ENCODE assay signal across 12 cellular contexts in the genomic region with DNA sequence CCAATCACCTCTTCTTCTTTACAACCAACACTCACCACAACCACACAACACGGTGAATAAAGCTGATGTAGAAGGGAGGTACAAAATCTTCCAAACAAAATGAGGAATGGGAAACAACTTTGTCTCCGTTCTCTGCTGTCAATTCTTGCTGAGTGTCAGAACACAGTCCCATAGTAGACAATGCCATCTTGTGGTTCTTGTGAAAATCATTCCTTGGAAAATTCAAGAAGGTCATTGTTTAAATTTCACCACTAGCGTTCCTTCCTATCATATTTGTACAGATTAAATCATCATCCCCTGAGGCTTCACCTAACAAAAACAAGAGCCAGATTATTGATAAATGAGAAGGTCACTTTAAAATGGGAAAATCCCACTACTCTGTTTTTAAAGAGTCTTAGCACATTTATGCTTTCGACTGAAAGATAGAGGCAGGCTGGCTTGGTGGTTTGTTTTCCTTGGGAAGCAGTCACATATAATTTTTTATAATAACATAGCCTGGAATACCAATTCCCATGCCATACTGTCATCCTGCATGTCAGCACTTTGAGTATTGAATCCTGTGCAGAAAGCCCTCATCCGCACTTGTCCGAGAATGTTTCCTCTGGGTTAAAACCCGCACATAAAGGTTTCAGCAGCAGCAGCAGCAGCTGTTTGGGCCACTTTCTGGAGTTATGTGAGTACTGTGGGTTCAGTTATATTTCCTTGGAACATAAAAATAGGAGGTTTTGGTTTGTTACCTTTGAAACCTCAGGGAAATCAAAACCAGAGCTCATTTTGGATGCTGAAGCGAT.
DNase-seq lines count a peak whose midpoint lies in the region; ATAC-seq and TF ChIP-seq lines count a peak whose summit lies in the region.
"Had no signal": no experiment of that assay in that cellular context is flagged by ENCODE, and none has a peak within 500 bp of the region (broad histone marks: within the 10 kb centered on the region; RNA-seq: fewer than 3 reads in every experiment).

No MANE protein-coding gene starts in this region.

- intact Hi-C loops in Panc1 (cut with micrococcal nuclease; ENCODE audit: unreplicated experiment), result no loop called here

- in situ Hi-C loops in Panc1 (cut with HindIII; ENCODE audit: low pct_unique_long_range_greater_than_20kb, low sequenced_read_pairs), result no loop called here

- H3K9me3 ChIP-seq in HEK293 (ENCODE audit: control insufficient read depth, insufficient read depth, low read depth, low read length) (no peaks in the 10 kb centered on the region), Panc1 (ENCODE audit: control insufficient read depth, insufficient read depth, low read depth, low read length) (no peaks in the 10 kb centered on the region)
- H3K9me3 ChIP-seq: SJCRH30 had no signal

- H3K27me3 ChIP-seq in Panc1 (ENCODE audit: control insufficient read depth, insufficient read depth, low read length), result no peaks in the 10 kb centered on the region
- H3K27me3 ChIP-seq: SJCRH30 had no signal

- CTCF ChIA-PET in HEK293 (lab: Yijun Ruan, JAX), result interaction anchor here (0.6 to 2.0 kb wide), 18 partner anchors 8 to 1307 kb away, joined by 3 to 7 read pairs (median 3); no protein-coding TSS in a partner anchor
- CTCF ChIA-PET in Panc1 (lab: Charles Lee), result no interaction called here

- ATAC-seq in Panc1 (no peak), HG03469 (IDR thresholded peaks at IDR 0.05; ENCODE audit: unreplicated experiment) (no peak), GM19452 (IDR thresholded peaks at IDR 0.05; ENCODE audit: unreplicated experiment) (no peak), left lobe of liver (no peak)
- ATAC-seq: activated T-cell treated with anti-CD3 and anti-CD28 coated beads, Interleukin-2, amount 50 U/mL, for 72 hours; effector memory CD8-positive, alpha-beta T cell had no signal

- BruUV-seq in Panc1 (replicated peaks; lab: Mats Ljungman, UMichigan), result no TSS peak

- TF ChIP-seq CTCF in AG10803 (conservative IDR thresholded peaks at IDR 0.05; ENCODE audit: low read length), result peak; percentile 42
- TF ChIP-seq CTCF in HEK293 (tag by site-specific recombination; IDR thresholded peaks at IDR 0.05), result no peak
- peak; percentile 15; the same call in 1 of the 2 replicates for TF ChIP-seq CTCF in Panc1 (IDR thresholded peaks at IDR 0.05)

- no peaks in the 10 kb centered on the region for H3K36me3 ChIP-seq in HEK293 (ENCODE audit: control insufficient read depth in 2 of 2, insufficient read depth in 1 of 2, low read length in 2 of 2)
- H3K36me3 ChIP-seq in Panc1 (ENCODE audit: control insufficient read depth, insufficient read depth, low read length), result no peaks in the 10 kb centered on the region
- H3K36me3 ChIP-seq: SJCRH30 had no signal

- no peak overlapping the region for H3K4me3 ChIP-seq in AG10803 (ENCODE audit: low read length)
- no peak overlapping the region for H3K4me3 ChIP-seq in HEK293 (ENCODE audit: low read depth, low read length)
- H3K4me3 ChIP-seq in Panc1 (ENCODE audit: low read depth in 2 of 2, low read length in 2 of 2), result no peak overlapping the region
- H3K4me3 ChIP-seq: SJCRH30 had no signal

- H3K27ac ChIP-seq in HEK293 (ENCODE audit: extremely low read depth, low read depth, low read length), result no peak overlapping the region
- no peak overlapping the region for H3K27ac ChIP-seq in Panc1 (ENCODE audit: low read length)
- H3K27ac ChIP-seq: SJCRH30 had no signal

- POLR2A ChIA-PET in HEK293 (lab: Yijun Ruan, JAX) (no interaction called here), Panc1 (lab: Charles Lee) (no interaction called here)

- peak; percentile 11 for DNase-seq in AG10803 (ENCODE audit: low read depth)
- no peak for DNase-seq in Panc1 (ENCODE audit: low read depth, low spot score)
- DNase-seq in iPS DF 4.7 (ENCODE audit: extremely low read depth, low spot score), result peak; percentile 7
- no peak for DNase-seq in nucleus accumbens (lab: John Stamatoyannopoulos, UW)
- DNase-seq in left lobe of liver (ENCODE audit: low spot score), result no peak
- DNase-seq: activated T-cell treated with anti-CD3 and anti-CD28 coated beads, Interleukin-2, amount 50 U/mL, for 72 hours; effector memory CD8-positive, alpha-beta T cell; stimulated activated CD4-positive, alpha-beta T cell treated with anti-CD3 and anti-CD28 coated beads, Interleukin-4, amount 100 ng/mL, for 4 hours had no signal

- H3K4me1 ChIP-seq in HEK293 (ENCODE audit: control insufficient read depth, insufficient read depth, low read length) (no peaks in the 10 kb centered on the region), Panc1 (ENCODE audit: control insufficient read depth, insufficient read depth, low read length) (no peaks in the 10 kb centered on the region)

TF ChIP-seq in HEK293, 187 proteins besides CTCF, POLR2A, EP300 and RAD21:
- TF ChIP-seq ZNF302 (tag by site-specific recombination; IDR thresholded peaks at IDR 0.05; ENCODE audit: low read depth) (no peak), ZNF654 (tag by site-specific recombination; IDR thresholded peaks at IDR 0.05; ENCODE audit: low read depth) (peak; percentile 65)

Comparison
In these comparisons a context has a peak if more than half of its experiments do, and no peak if none do; other contexts are left out.
1. DNase-seq: peak in AG10803 (single experiment) and iPS DF 4.7 (single experiment); none in Panc1 (single experiment), nucleus accumbens (0 of 56) and left lobe of liver (single experiment).